Comparison of ENCODE assay signal across 11 cellular contexts in the genomic region with DNA sequence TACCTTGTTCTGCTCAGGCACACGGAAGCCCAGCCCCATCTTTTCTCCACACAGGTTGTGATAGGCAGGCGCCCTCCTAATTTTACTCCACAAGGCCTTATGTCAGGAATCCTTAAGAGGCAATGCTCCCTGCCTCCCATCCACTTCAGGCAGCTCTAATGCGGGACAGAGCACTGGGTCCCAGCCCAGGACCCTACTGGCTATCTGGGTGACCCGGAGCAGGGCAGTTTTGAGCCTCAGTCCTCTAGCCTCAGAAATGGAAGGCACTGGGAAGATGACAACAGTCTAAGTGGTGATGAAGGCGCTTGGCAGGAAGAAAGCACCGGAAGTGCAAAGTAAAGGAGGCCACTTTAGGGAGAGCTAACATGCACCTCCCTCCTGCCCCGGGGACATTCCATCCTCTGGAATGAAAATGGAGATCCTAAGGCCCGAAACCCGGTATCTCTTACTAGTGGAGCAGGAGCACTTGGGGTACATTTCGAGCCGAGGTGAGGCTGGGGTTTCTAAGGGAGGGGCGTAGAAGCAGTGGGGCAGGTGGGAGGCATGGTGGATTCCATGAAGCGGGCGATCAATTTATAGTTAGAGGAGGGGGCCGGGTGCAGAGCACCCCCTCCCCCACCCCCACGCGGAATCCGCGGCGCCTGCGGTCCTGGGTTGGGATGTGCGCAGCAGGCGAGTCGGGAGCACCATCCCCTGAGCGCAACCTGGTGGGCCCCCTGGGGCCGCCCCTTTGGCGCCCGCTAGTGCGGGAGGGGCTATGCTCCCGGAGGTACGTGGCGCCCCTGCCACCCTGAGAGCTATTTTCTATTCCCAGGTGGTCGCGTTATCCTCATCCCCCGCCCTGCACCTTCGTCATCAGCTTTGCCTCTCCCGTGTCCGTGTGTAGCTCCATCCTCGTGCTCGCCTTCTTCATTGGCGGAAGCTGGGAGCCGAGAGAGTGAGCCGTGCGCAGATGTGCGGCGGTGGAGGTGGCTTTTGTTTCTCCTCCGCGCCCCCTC. TPM values are rescaled to one million over a fixed set of nuclear protein-coding genes. Genes with fewer than 3 reads are reported as not detected.
DNase-seq lines count a peak whose midpoint lies in the region; TF ChIP-seq lines count a peak whose summit lies in the region.
"Had no signal": no experiment of that assay in that cellular context is flagged by ENCODE, and none has a peak within 500 bp of the region (broad histone marks: within the 10 kb centered on the region; RNA-seq: fewer than 3 reads in every experiment).

No MANE protein-coding gene starts in this region.

- 0 out of 22 replicates have a peak, but pooled peaks cover 0 to 4% (median 0%) of the 10 kb centered on the region in 11 experiments for H3K9me3 ChIP-seq in BLaER1 treated with 17β-estradiol and CSF1 and Interleukin-3, amounts not matched to agents 10 nM and 100 nM (replicated peaks in 1 of 11)
- H3K9me3 ChIP-seq in colonic mucosa (no peaks in the 10 kb centered on the region), neuronal stem cell (replicated peaks in 1 of 2; ENCODE audit: control insufficient read depth in 2 of 2, insufficient read depth in 1 of 2, low read depth in 1 of 2, low read length in 2 of 2) (peaks cover 0 to 2% of the 10 kb centered on the region in 2 donors), osteoblast (ENCODE audit: low read depth, low read length) (no peaks in the 10 kb centered on the region)

- H3K4ac ChIP-seq in neuronal stem cell (ENCODE audit: low read length): no peak overlapping the region

- peaks cover 98 to 100% (median 100%) of the 10 kb centered on the region in 11 experiments for H3K27me3 ChIP-seq in BLaER1 treated with 17β-estradiol and CSF1 and Interleukin-3, amounts not matched to agents 10 nM and 100 nM
- H3K27me3 ChIP-seq in colonic mucosa (peaks cover 20% of the 10 kb centered on the region), neuronal stem cell (ENCODE audit: control insufficient read depth in 3 of 3, insufficient read depth in 3 of 3, low read depth in 1 of 3, low read length in 3 of 3) (peaks cover 30 to 100% (median 97%) of the 10 kb centered on the region in 3 experiments), osteoblast (ENCODE audit: insufficient read depth, low read length) (peaks cover 84% of the 10 kb centered on the region)

- peak overlapping the region; percentile 32 for H3K18ac ChIP-seq in neuronal stem cell (ENCODE audit: low read length)

- WGBS in neuronal stem cell (ENCODE audit: extremely low coverage in 2 of 2, insufficient read length in 2 of 2, insufficient replicate concordance in 1 of 2), 2 donors: no CpG with 5 or more reads among the region's 48 CpGs

- no peaks in the 10 kb centered on the region for H3K79me2 ChIP-seq in osteoblast (ENCODE audit: insufficient read depth, low read length)

- DNase-seq in NCI-H2227 treated with DMSO at 0.1 percent for 48 hours (lab: John Stamatoyannopoulos, UW) (peak; percentile 24), colonic mucosa (no peak), neuronal stem cell (ENCODE audit: low spot score) (no peak), amniotic stem cell (lab: John Stamatoyannopoulos, UW) (no peak), SHP77 treated with DMSO at 0.1 percent for 48 hours (lab: John Stamatoyannopoulos, UW) (no peak), osteoblast (ENCODE audit: insufficient read length, low spot score, missing footprints) (no peak), SHP77 (lab: John Stamatoyannopoulos, UW) (no peak)
- DNase-seq: foreskin keratinocyte had no signal

- H2AFZ ChIP-seq in neuronal stem cell (ENCODE audit: low read length) (peak overlapping the region; percentile 42), osteoblast (ENCODE audit: low read length) (no peak overlapping the region)

- no peaks in the 10 kb centered on the region for H3K36me3 ChIP-seq in BLaER1 treated with 17β-estradiol and CSF1 and Interleukin-3, amounts not matched to agents 10 nM and 100 nM
- H3K36me3 ChIP-seq in colonic mucosa: no peaks in the 10 kb centered on the region
- no peaks in the 10 kb centered on the region for H3K36me3 ChIP-seq in neuronal stem cell (replicated peaks in 1 of 2; ENCODE audit: control insufficient read depth in 2 of 2, insufficient read depth in 2 of 2, low read length in 2 of 2)
- no peaks in the 10 kb centered on the region for H3K36me3 ChIP-seq in osteoblast (ENCODE audit: insufficient read depth, low read length)

- no peak overlapping the region for H2AK5ac ChIP-seq in neuronal stem cell (ENCODE audit: low read depth, low read length)

- peaks cover 17 to 29% (median 23%) of the 10 kb centered on the region in 10 experiments for H3K4me1 ChIP-seq in BLaER1 treated with 17β-estradiol and CSF1 and Interleukin-3, amounts not matched to agents 10 nM and 100 nM
- no peaks in the 10 kb centered on the region for H3K4me1 ChIP-seq in colonic mucosa
- peaks cover 0 to 4% of the 10 kb centered on the region in 2 donors for H3K4me1 ChIP-seq in neuronal stem cell (ENCODE audit: control insufficient read depth in 2 of 2, insufficient read depth in 1 of 2, low read depth in 1 of 2, low read length in 2 of 2)
- H3K4me1 ChIP-seq in osteoblast (ENCODE audit: insufficient read depth, low read length): peaks cover 6% of the 10 kb centered on the region

- intact Hi-C loops in colonic mucosa (cut with DNase I): no loop called here

- H3K4me3 ChIP-seq in BLaER1 treated with 17β-estradiol and CSF1 and Interleukin-3, amounts not matched to agents 10 nM and 100 nM: peak overlapping the region in 6 of 10 experiments; percentile 9 to 38 (median 20); a peak in 5 of 20 replicates
- H3K4me3 ChIP-seq in colonic mucosa (peak overlapping the region; percentile 15), neuronal stem cell (ENCODE audit: low read length in 2 of 2) (peak overlapping the region in 1 of 2 donors; percentile 25), osteoblast (ENCODE audit: insufficient read depth, low read length) (no peak overlapping the region)

- no peak overlapping the region for H4K91ac ChIP-seq in neuronal stem cell (ENCODE audit: low read depth, low read length, poor library complexity)

- H2BK5ac ChIP-seq in neuronal stem cell (ENCODE audit: low read length): no peak overlapping the region

- H3K14ac ChIP-seq in neuronal stem cell (ENCODE audit: low read length): no peak overlapping the region

- peak overlapping the region; percentile 42 to 68 (median 60); a peak in 21 of 22 replicates for H3K4me2 ChIP-seq in BLaER1 treated with 17β-estradiol and CSF1 and Interleukin-3, amounts not matched to agents 10 nM and 100 nM
- no peak overlapping the region for H3K4me2 ChIP-seq in neuronal stem cell (ENCODE audit: insufficient read depth, low read length, poor library complexity, severe bottlenecking)
- H3K4me2 ChIP-seq in osteoblast (ENCODE audit: insufficient read depth, low read length): no peak overlapping the region

- no peak overlapping the region for H4K8ac ChIP-seq in neuronal stem cell (ENCODE audit: low read depth, low read length)

- H2BK120ac ChIP-seq in neuronal stem cell (ENCODE audit: low read depth, low read length): no peak overlapping the region

- TF ChIP-seq CTCF in colonic mucosa (IDR thresholded peaks at IDR 0.05) (no peak), osteoblast (IDR thresholded peaks at IDR 0.05; ENCODE audit: extremely low read depth, low read depth, low read length) (no peak)

- H3K27ac ChIP-seq in BLaER1 treated with 17β-estradiol and CSF1 and Interleukin-3, amounts not matched to agents 10 nM and 100 nM: no peak overlapping the region
- H3K27ac ChIP-seq in colonic mucosa: no peak overlapping the region
- no peak overlapping the region for H3K27ac ChIP-seq in neuronal stem cell (replicated peaks; ENCODE audit: low read length)
- H3K27ac ChIP-seq in osteoblast (ENCODE audit: low read depth, low read length): no peak overlapping the region
- H3K27ac ChIP-seq: foreskin keratinocyte had no signal

- peak overlapping the region; percentile 11 for H3K23ac ChIP-seq in neuronal stem cell (ENCODE audit: low read depth, low read length, poor library complexity)

- peaks cover 0 to 16% (median 4%) of the 10 kb centered on the region in 11 experiments; a peak in 6 of 22 replicates for H4K20me1 ChIP-seq in BLaER1 treated with 17β-estradiol and CSF1 and Interleukin-3, amounts not matched to agents 10 nM and 100 nM
- H4K20me1 ChIP-seq in osteoblast (ENCODE audit: insufficient read depth, low read length): no peaks in the 10 kb centered on the region

- H3K79me1 ChIP-seq in neuronal stem cell (ENCODE audit: low read depth, low read length): no peaks in the 10 kb centered on the region

- H2BK12ac ChIP-seq in neuronal stem cell (ENCODE audit: low read length): no peak overlapping the region

- no peak overlapping the region for H2BK15ac ChIP-seq in neuronal stem cell (ENCODE audit: low read length)

- H3K9ac ChIP-seq in BLaER1 treated with 17β-estradiol and CSF1 and Interleukin-3, amounts not matched to agents 10 nM and 100 nM: no peak overlapping the region
- H3K9ac ChIP-seq in colonic mucosa (ENCODE audit: low read depth in 2 of 2, low read length in 2 of 2) (no peak overlapping the region), neuronal stem cell (ENCODE audit: low read depth, low read length, poor library complexity) (no peak overlapping the region)

RNA-seq across cellular contexts. Expression of a gene that starts 4.9 kb away (rescaled TPM):
- total RNA-seq in colonic mucosa (10 to 100 TPM; 35.5 to 40.0 TPM), osteoblast (2.1 and 3.3 TPM in 2 replicates)
- polyA plus RNA-seq in neuronal stem cell (2013, experiment 1 of 2): 1.9 TPM
- polyA plus RNA-seq in neuronal stem cell (2013, experiment 2 of 2): 2.0 TPM
- total RNA-seq: SK-MEL-5 had no signal

RNA-seq across cellular contexts. Expression of a gene that starts 5.2 kb away (rescaled TPM):
- total RNA-seq in colonic mucosa: 100 to 1,000 TPM; 243 to 995 TPM
- not detected for polyA plus RNA-seq in neuronal stem cell (2013, experiment 1 of 2)
- not detected for polyA plus RNA-seq in neuronal stem cell (2013, experiment 2 of 2)
- total RNA-seq in osteoblast: not detected in 2 replicates
- total RNA-seq: osteocyte, SK-MEL-5 had no signal

RNA-seq across cellular contexts. Expression of a gene that starts 7.0 kb away (rescaled TPM):
- total RNA-seq in colonic mucosa: 100 to 1,000 TPM in 1 of 2 donors, 10 to 100 TPM in 1; 43.8 to 180 TPM
- not detected for polyA plus RNA-seq in neuronal stem cell (2013, experiment 1 of 2)
- not detected for polyA plus RNA-seq in neuronal stem cell (2013, experiment 2 of 2)
- total RNA-seq in osteoblast: not detected in 2 replicates
- total RNA-seq: foreskin keratinocyte, osteocyte, SK-MEL-5 had no signal

RNA-seq across cellular contexts. Expression of a gene that starts 11.0 kb away (rescaled TPM):
- total RNA-seq in colonic mucosa (not detected), osteoblast (not detected in 2 replicates)
- polyA plus RNA-seq in neuronal stem cell (2013, experiment 1 of 2): not detected
- not detected for polyA plus RNA-seq in neuronal stem cell (2013, experiment 2 of 2)
- total RNA-seq: foreskin keratinocyte, osteocyte, SK-MEL-5 had no signal
- polyA plus RNA-seq: foreskin keratinocyte had no signal

RNA-seq across cellular contexts. Expression of a gene that starts 19.6 kb away (rescaled TPM):
- total RNA-seq in colonic mucosa (100 to 1,000 TPM; 112 to 149 TPM), osteoblast (81.4 and 86.0 TPM in 2 replicates)
- 36.2 TPM for polyA plus RNA-seq in neuronal stem cell (2013, experiment 1 of 2)
- polyA plus RNA-seq in neuronal stem cell (2013, experiment 2 of 2): 33.3 TPM

Comparison
In these comparisons a context has a peak if more than half of its experiments do, and no peak if none do; other contexts are left out.
1. H3K4me2 ChIP-seq: peak in BLaER1 treated with 17β-estradiol and CSF1 and Interleukin-3, amounts not matched to agents 10 nM and 100 nM (11 of 11); none in neuronal stem cell (single experiment) and osteoblast (single experiment).
2. RNA of a gene that starts 5.2 kb away (total RNA-seq): 243 to 995 TPM in colonic mucosa; not detected in osteoblast; every median in the first group is over 100 times any median in the second.
3. RNA of a gene that starts 7.0 kb away (total RNA-seq): 43.8 to 180 TPM in colonic mucosa; not detected in osteoblast; every median in the first group is over 10 times any median in the second.